ENCODE assay signal across 8 cellular contexts in the genomic region with DNA sequence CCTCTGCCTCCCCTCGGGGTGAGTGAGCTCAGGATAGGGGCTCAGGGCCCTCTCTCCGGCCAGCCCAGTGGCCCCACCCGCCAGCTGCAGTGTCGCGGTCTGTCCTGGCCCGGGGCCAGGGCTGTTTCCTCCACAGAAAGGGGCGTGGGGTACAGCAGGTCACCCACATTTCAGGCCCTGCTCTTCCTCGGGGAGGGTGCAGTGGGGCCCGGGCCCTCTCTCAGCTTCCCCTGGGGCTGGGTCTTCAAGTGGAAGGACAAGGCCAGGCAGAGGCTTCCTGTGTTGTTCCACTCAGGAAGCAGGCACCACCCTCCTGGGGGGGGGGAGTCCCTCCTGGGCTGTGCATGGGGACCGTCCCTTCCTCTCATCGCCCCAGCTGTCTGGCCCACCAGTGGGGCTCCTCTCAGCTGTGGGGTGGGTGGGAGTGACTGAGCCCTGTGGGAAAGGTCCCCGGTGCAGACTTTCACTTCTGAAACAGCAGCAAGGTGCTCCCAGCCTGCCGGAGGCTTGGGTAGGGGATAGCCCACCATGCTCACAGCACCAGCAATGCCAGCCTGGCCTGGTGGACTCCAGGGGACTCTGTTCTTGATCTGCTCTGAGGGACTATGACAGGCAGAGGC. TPM values are rescaled to one million over a fixed set of nuclear protein-coding genes. Genes with fewer than 3 reads are reported as not detected.
DNase-seq lines count a peak whose midpoint lies in the region; ATAC-seq and TF ChIP-seq lines count a peak whose summit lies in the region.

No MANE protein-coding gene starts in this region.

- H3K9me3 ChIP-seq in BLaER1 treated with 17β-estradiol and CSF1 and Interleukin-3, amounts not matched to agents 10 nM and 100 nM (replicated peaks in 1 of 11) = no peaks in the 10 kb centered on the region
- H3K9me3 ChIP-seq in upper lobe of right lung = no peaks in the 10 kb centered on the region

- ATAC-seq in HG02981 (IDR thresholded peaks at IDR 0.05; ENCODE audit: unreplicated experiment) (peak; percentile 27), memory B cell (ENCODE audit: low read depth) (peak; percentile 1), upper lobe of right lung (peak; percentile 11), GM21576 (IDR thresholded peaks at IDR 0.05; ENCODE audit: unreplicated experiment) (no peak)

- peaks cover 0 to 44% (median 30%) of the 10 kb centered on the region in 11 experiments; a peak in 18 of 22 replicates for H4K20me1 ChIP-seq in BLaER1 treated with 17β-estradiol and CSF1 and Interleukin-3, amounts not matched to agents 10 nM and 100 nM

- H3K4me1 Mint-ChIP-seq in activated T-helper 2 cell treated with anti-CD3 and anti-CD28 coated beads, Interferon-gamma antibody, Interleukin-2, Interleukin-4, amounts not matched to agents 10 μg/mL and 5 μg/mL and 100 μg/mL, durations not matched to agents 14 hours and 24 hours and 36 hours (ENCODE audit: low read depth) = peaks cover 48% of the 10 kb centered on the region
- H3K4me1 Mint-ChIP-seq in memory B cell = peaks cover 38% of the 10 kb centered on the region

- peak overlapping the region; percentile 28 to 82 (median 66) for H3K4me3 ChIP-seq in BLaER1 treated with 17β-estradiol and CSF1 and Interleukin-3, amounts not matched to agents 10 nM and 100 nM
- peak overlapping the region; percentile 31 for H3K4me3 ChIP-seq in upper lobe of right lung

- no peak for DNase-seq in activated T-helper 2 cell treated with anti-CD3 and anti-CD28 coated beads, Interferon-gamma antibody, Interleukin-2, Interleukin-4, amounts not matched to agents 10 μg/mL and 5 μg/mL and 100 μg/mL, durations not matched to agents 14 hours and 24 hours and 36 hours (ENCODE audit: low spot score)
- no peak for DNase-seq in memory B cell (ENCODE audit: low spot score in 2 of 2)
- peak; percentile 76 for DNase-seq in upper lobe of right lung
- no peak for DNase-seq in glomerular visceral epithelial cell (ENCODE audit: extremely low spot score)
- no peak for DNase-seq in NCI-H1930 (lab: John Stamatoyannopoulos, UW)

- H3K4me1 ChIP-seq in BLaER1 treated with 17β-estradiol and CSF1 and Interleukin-3, amounts not matched to agents 10 nM and 100 nM = peaks cover 81 to 94% (median 87%) of the 10 kb centered on the region in 10 experiments
- H3K4me1 ChIP-seq in upper lobe of right lung = peaks cover 39% of the 10 kb centered on the region

- H3K27me3 Mint-ChIP-seq in activated T-helper 2 cell treated with anti-CD3 and anti-CD28 coated beads, Interferon-gamma antibody, Interleukin-2, Interleukin-4, amounts not matched to agents 10 μg/mL and 5 μg/mL and 100 μg/mL, durations not matched to agents 14 hours and 24 hours and 36 hours (ENCODE audit: low read depth) = no peaks in the 10 kb centered on the region
- no peaks in the 10 kb centered on the region for H3K27me3 Mint-ChIP-seq in memory B cell

- no peak for TF ChIP-seq CTCF in upper lobe of right lung (IDR thresholded peaks at IDR 0.05)

- H3K9ac ChIP-seq in BLaER1 treated with 17β-estradiol and CSF1 and Interleukin-3, amounts not matched to agents 10 nM and 100 nM = peak overlapping the region; percentile 74 to 93 (median 87)

- H3K27me3 ChIP-seq in BLaER1 treated with 17β-estradiol and CSF1 and Interleukin-3, amounts not matched to agents 10 nM and 100 nM = no peaks in the 10 kb centered on the region
- H3K27me3 ChIP-seq in upper lobe of right lung = no peaks in the 10 kb centered on the region

- peak overlapping the region; percentile 78 to 96 (median 93) for H3K27ac ChIP-seq in BLaER1 treated with 17β-estradiol and CSF1 and Interleukin-3, amounts not matched to agents 10 nM and 100 nM
- peak overlapping the region; percentile 80 for H3K27ac ChIP-seq in upper lobe of right lung

- intact Hi-C loops in activated T-helper 2 cell treated with anti-CD3 and anti-CD28 coated beads, Interferon-gamma antibody, Interleukin-2, Interleukin-4, amounts not matched to agents 10 μg/mL and 5 μg/mL and 100 μg/mL, durations not matched to agents 14 hours and 24 hours and 36 hours (cut with micrococcal nuclease) = loop anchor here (2.0 to 10.0 kb wide), 2 partner anchors 17 to 233 kb away; no protein-coding TSS in a partner anchor
- intact Hi-C loops in upper lobe of right lung (cut with DNase I) = no loop called here

- peak overlapping the region; percentile 89 for H3K27ac Mint-ChIP-seq in activated T-helper 2 cell treated with anti-CD3 and anti-CD28 coated beads, Interferon-gamma antibody, Interleukin-2, Interleukin-4, amounts not matched to agents 10 μg/mL and 5 μg/mL and 100 μg/mL, durations not matched to agents 14 hours and 24 hours and 36 hours
- H3K27ac Mint-ChIP-seq in memory B cell = peak overlapping the region; percentile 99

- H3K9me3 Mint-ChIP-seq in activated T-helper 2 cell treated with anti-CD3 and anti-CD28 coated beads, Interferon-gamma antibody, Interleukin-2, Interleukin-4, amounts not matched to agents 10 μg/mL and 5 μg/mL and 100 μg/mL, durations not matched to agents 14 hours and 24 hours and 36 hours = no peaks in the 10 kb centered on the region
- no peaks in the 10 kb centered on the region for H3K9me3 Mint-ChIP-seq in memory B cell

- H3K36me3 ChIP-seq in BLaER1 treated with 17β-estradiol and CSF1 and Interleukin-3, amounts not matched to agents 10 nM and 100 nM = peaks cover 8 to 17% (median 15%) of the 10 kb centered on the region in 11 experiments
- H3K36me3 ChIP-seq in upper lobe of right lung = no peaks in the 10 kb centered on the region

- H3K36me3 Mint-ChIP-seq in activated T-helper 2 cell treated with anti-CD3 and anti-CD28 coated beads, Interferon-gamma antibody, Interleukin-2, Interleukin-4, amounts not matched to agents 10 μg/mL and 5 μg/mL and 100 μg/mL, durations not matched to agents 14 hours and 24 hours and 36 hours (ENCODE audit: low read depth) = peaks cover 39% of the 10 kb centered on the region
- peaks cover 9% of the 10 kb centered on the region for H3K36me3 Mint-ChIP-seq in memory B cell

- peak overlapping the region; percentile 96 to 100 (median 98) for H3K4me2 ChIP-seq in BLaER1 treated with 17β-estradiol and CSF1 and Interleukin-3, amounts not matched to agents 10 nM and 100 nM

- peak overlapping the region; percentile 87 for H3K4me3 Mint-ChIP-seq in activated T-helper 2 cell treated with anti-CD3 and anti-CD28 coated beads, Interferon-gamma antibody, Interleukin-2, Interleukin-4, amounts not matched to agents 10 μg/mL and 5 μg/mL and 100 μg/mL, durations not matched to agents 14 hours and 24 hours and 36 hours (ENCODE audit: low read depth)
- peak overlapping the region; percentile 97 for H3K4me3 Mint-ChIP-seq in memory B cell

RNA-seq across cellular contexts. Expression of gene GPR132, which starts 3.7 kb away (rescaled TPM):
- 27.1 and 29.8 TPM in 2 replicates for total RNA-seq in activated T-helper 2 cell treated with anti-CD3 and anti-CD28 coated beads, Interferon-gamma antibody, Interleukin-2, Interleukin-4, amounts not matched to agents 10 μg/mL and 5 μg/mL and 100 μg/mL, durations not matched to agents 14 hours and 24 hours and 36 hours
- 6.7 TPM for total RNA-seq in upper lobe of right lung

RNA-seq across cellular contexts. Expression of gene CDCA4, which starts 40.7 kb away (rescaled TPM):
- total RNA-seq in activated T-helper 2 cell treated with anti-CD3 and anti-CD28 coated beads, Interferon-gamma antibody, Interleukin-2, Interleukin-4, amounts not matched to agents 10 μg/mL and 5 μg/mL and 100 μg/mL, durations not matched to agents 14 hours and 24 hours and 36 hours = 47.7 and 49.6 TPM in 2 replicates
- 4.1 TPM for total RNA-seq in upper lobe of right lung
